In genomic region chr1:82614090-82614489, GRCh38 we compare ENCODE assay signal across 23 cellular contexts.
"Had no signal": no experiment of that assay in that cellular context is flagged by ENCODE, and none has a peak within 500 bp of the region (broad histone marks: within the 10 kb centered on the region; RNA-seq: fewer than 3 reads in every experiment).

No MANE protein-coding gene starts in this region.

- H3K27me3 Mint-ChIP-seq: dendritic cell treated with granulocyte-macrophage colony-stimulating factor and Interleukin-4, amounts not matched to agents 40 ng/mL and 50 ng/mL, for 4 days; effector memory CD8-positive, alpha-beta T cell; natural killer cell treated with Interleukin-12 subunit alpha and Interleukin-12 subunit beta and Interleukin-15 and Interleukin-18, amount 100 ng/mL, for 72 hours; stimulated activated memory B cell treated with anti-CD40 and anti-IgM and Interleukin-4, amounts not matched to agents 10 μg/mL and 1 μg/mL and 100 μg/mL, for 72 hours; stimulated activated naive CD8-positive, alpha-beta T cell treated with anti-CD3 and anti-CD28 coated beads, Interleukin-15, Interleukin-2, amounts not matched to agents 100 ng/mL and 50 ng/mL, for 24 hours had no signal

- H3K9me3 Mint-ChIP-seq: dendritic cell treated with granulocyte-macrophage colony-stimulating factor and Interleukin-4, amounts not matched to agents 40 ng/mL and 50 ng/mL, for 4 days; neural progenitor cell; stimulated activated naive CD8-positive, alpha-beta T cell treated with anti-CD3 and anti-CD28 coated beads, Interleukin-15, Interleukin-2, amounts not matched to agents 100 ng/mL and 50 ng/mL, for 24 hours had no signal

- H3K9me3 ChIP-seq: esophagus squamous epithelium, gastroesophageal sphincter, left ventricle myocardium inferior, ovary, tibial artery, upper lobe of left lung, vagina had no signal

- H3K36me3 Mint-ChIP-seq: immature natural killer cell; natural killer cell treated with Interleukin-12 subunit alpha and Interleukin-12 subunit beta and Interleukin-15 and Interleukin-18, amount 100 ng/mL, for 72 hours; neural progenitor cell; stimulated activated memory B cell treated with anti-CD40 and anti-IgM and Interleukin-4, amounts not matched to agents 10 μg/mL and 1 μg/mL and 100 μg/mL, for 72 hours had no signal

- H3K27ac Mint-ChIP-seq: dendritic cell treated with granulocyte-macrophage colony-stimulating factor and Interleukin-4, amounts not matched to agents 40 ng/mL and 50 ng/mL, for 4 days; effector memory CD8-positive, alpha-beta T cell; immature natural killer cell; natural killer cell treated with Interleukin-12 subunit alpha and Interleukin-12 subunit beta and Interleukin-15 and Interleukin-18, amount 100 ng/mL, for 72 hours; neural progenitor cell; stimulated activated memory B cell treated with anti-CD40 and anti-IgM and Interleukin-4, amounts not matched to agents 10 μg/mL and 1 μg/mL and 100 μg/mL, for 72 hours; stimulated activated naive CD8-positive, alpha-beta T cell treated with anti-CD3 and anti-CD28 coated beads, Interleukin-15, Interleukin-2, amounts not matched to agents 100 ng/mL and 50 ng/mL, for 24 hours had no signal

- H3K4me3 ChIP-seq: esophagus squamous epithelium, gastroesophageal sphincter, left ventricle myocardium inferior, lung, neural progenitor cell, ovary, smooth muscle cell, tibial artery, upper lobe of left lung, vagina had no signal

- H3K4me1 Mint-ChIP-seq: immature natural killer cell; neural progenitor cell; stimulated activated memory B cell treated with anti-CD40 and anti-IgM and Interleukin-4, amounts not matched to agents 10 μg/mL and 1 μg/mL and 100 μg/mL, for 72 hours had no signal

- H3K27me3 ChIP-seq: esophagus squamous epithelium, gastroesophageal sphincter, neural progenitor cell, ovary, tibial artery, upper lobe of left lung, vagina had no signal

- H3K4me1 ChIP-seq: esophagus squamous epithelium, gastroesophageal sphincter, left ventricle myocardium inferior, neural progenitor cell, tibial artery, upper lobe of left lung, vagina had no signal

- H3K9ac ChIP-seq: neural progenitor cell had no signal

- DNase-seq: effector memory CD8-positive, alpha-beta T cell; esophagus squamous epithelium; foreskin fibroblast; immature natural killer cell; left ventricle myocardium inferior; mesenchymal stem cell; midbrain; nucleus accumbens; ovary; right cardiac atrium; stimulated activated CD4-positive, alpha-beta T cell treated with anti-CD3 and anti-CD28 coated beads, Interleukin-4, amount 100 ng/mL, for 1 hour; stimulated activated CD8-positive, alpha-beta memory T cell treated with anti-CD3 and anti-CD28 coated beads, Interleukin-4, amount 100 ng/mL, for 48 hours; tibial artery; upper lobe of left lung had no signal

- H3K4me3 Mint-ChIP-seq: dendritic cell treated with granulocyte-macrophage colony-stimulating factor and Interleukin-4, amounts not matched to agents 40 ng/mL and 50 ng/mL, for 4 days; effector memory CD8-positive, alpha-beta T cell; immature natural killer cell; natural killer cell treated with Interleukin-12 subunit alpha and Interleukin-12 subunit beta and Interleukin-15 and Interleukin-18, amount 100 ng/mL, for 72 hours; neural progenitor cell; stimulated activated memory B cell treated with anti-CD40 and anti-IgM and Interleukin-4, amounts not matched to agents 10 μg/mL and 1 μg/mL and 100 μg/mL, for 72 hours; stimulated activated naive CD8-positive, alpha-beta T cell treated with anti-CD3 and anti-CD28 coated beads, Interleukin-15, Interleukin-2, amounts not matched to agents 100 ng/mL and 50 ng/mL, for 24 hours had no signal

- H3K36me3 ChIP-seq: esophagus squamous epithelium, gastroesophageal sphincter, left ventricle myocardium inferior, neural progenitor cell, ovary, tibial artery, upper lobe of left lung, vagina had no signal

- H3K27ac ChIP-seq: esophagus squamous epithelium, gastroesophageal sphincter, left ventricle myocardium inferior, neural progenitor cell, ovary, tibial artery, upper lobe of left lung, vagina had no signal
